In the genomic region with DNA sequence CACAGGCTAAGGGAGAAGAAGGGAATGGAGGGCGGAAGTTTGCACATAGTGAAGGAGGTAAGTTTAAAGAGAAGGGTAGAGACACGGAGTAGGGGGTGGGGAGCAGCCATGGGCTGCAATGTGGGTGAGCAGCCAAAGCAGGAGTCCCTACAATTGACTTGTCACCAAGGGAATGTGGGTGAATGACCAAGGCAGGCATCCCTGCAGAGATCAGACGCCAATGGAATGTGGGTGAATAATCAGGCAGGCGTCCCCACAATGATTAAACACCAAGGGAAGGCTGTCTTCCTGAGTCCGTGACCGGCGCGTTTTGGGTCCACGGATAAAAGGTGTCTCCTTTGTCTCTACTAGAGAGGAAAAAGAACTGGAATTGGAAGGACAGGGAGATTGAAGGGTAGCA, we compare ENCODE assay signal across 1 cellular context.
A peak's percentile ranks its signal among the peaks of the same experiment; 100 is the strongest.
TF ChIP-seq lines count a peak whose summit lies in the region.

No MANE protein-coding gene starts in this region.

TF ChIP-seq in H1, 55 proteins besides CTCF, POLR2A, EP300 and RAD21:
- TF ChIP-seq TEAD4 (IDR thresholded peaks at IDR 0.05; ENCODE audit: low read depth, low read length) = peak; percentile 41; the same call in 1 of the 2 replicates
